Comparison of ENCODE assay signal across 8 cellular contexts in the genomic region with DNA sequence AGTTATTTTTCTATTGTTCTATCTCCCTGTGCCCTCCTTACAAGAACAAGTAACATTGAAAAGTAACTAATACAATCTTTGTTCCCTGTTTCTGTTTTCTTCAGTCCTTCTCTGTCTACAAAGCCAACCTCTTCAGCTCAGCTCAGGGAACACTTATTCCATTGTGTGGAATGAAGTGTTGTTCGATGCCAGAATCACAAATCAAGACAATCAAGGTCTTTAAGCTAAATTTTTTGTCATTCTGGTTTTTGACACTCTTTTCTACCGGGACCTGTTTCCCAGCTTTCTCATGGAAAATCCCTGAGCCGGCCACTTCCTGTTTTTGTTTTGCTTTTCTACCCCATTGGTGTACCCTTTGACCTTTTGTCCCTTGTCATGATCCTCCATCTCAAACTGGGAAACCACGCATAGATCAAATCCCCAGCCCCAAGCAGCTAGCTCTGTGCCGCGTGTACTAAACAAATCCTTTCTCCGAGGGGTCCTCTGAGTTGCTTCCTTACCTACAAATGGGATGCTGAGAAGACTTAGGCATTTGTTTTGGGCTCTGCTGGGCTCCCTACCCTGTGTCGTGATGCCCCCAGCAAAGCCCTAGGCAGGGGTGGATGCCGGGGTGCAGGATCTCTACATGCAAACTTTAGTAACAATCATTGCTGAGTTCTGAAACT.
A peak's percentile ranks its signal among the peaks of the same experiment; 100 is the strongest.
DNase-seq lines count a peak whose midpoint lies in the region; ATAC-seq and TF ChIP-seq lines count a peak whose summit lies in the region.

No MANE protein-coding gene starts in this region.

- H3K4me1 ChIP-seq in ascending aorta (peaks cover 30 to 53% of the 10 kb centered on the region in 2 donors), stomach (peaks cover 28 to 64% (median 47%) of the 10 kb centered on the region in 4 donors)

- TF ChIP-seq CTCF in ascending aorta (IDR thresholded peaks at IDR 0.05) (no peak), stomach (IDR thresholded peaks at IDR 0.05) (no peak)

- DNase-seq in M059J (ENCODE audit: low read depth) (peak; percentile 83), ascending aorta (ENCODE audit: low spot score in 2 of 2) (no peak), kidney glomerular epithelial cell (lab: John Stamatoyannopoulos, UW) (peak; percentile 17), stomach (no peak)

- H3K4me3 ChIP-seq in ascending aorta = no peak overlapping the region
- H3K4me3 ChIP-seq in stomach = no peak overlapping the region

- no peaks in the 10 kb centered on the region for H3K36me3 ChIP-seq in ascending aorta
- no peaks in the 10 kb centered on the region for H3K36me3 ChIP-seq in stomach

- intact Hi-C loops in ascending aorta (cut with DNase I) (no loop called here), stomach (cut with DNase I; ENCODE audit: low total_unique reads) (no loop called here)

- H3K27ac ChIP-seq in ascending aorta (peak overlapping the region; percentile 98 to 99), stomach (peak overlapping the region; percentile 55 to 95 (median 92))

- no peak for TF ChIP-seq EP300 in stomach (IDR thresholded peaks at IDR 0.05)

- no peak for ATAC-seq in HG03378 (IDR thresholded peaks at IDR 0.05; ENCODE audit: unreplicated experiment)
- ATAC-seq in HG02759 (IDR thresholded peaks at IDR 0.05; ENCODE audit: unreplicated experiment) = no peak
- ATAC-seq in GM18873 (IDR thresholded peaks at IDR 0.05; ENCODE audit: low FRiP score, unreplicated experiment) = no peak
- no peak for ATAC-seq in HG02884 (IDR thresholded peaks at IDR 0.05; ENCODE audit: unreplicated experiment)

- TF ChIP-seq POLR2A in stomach (IDR thresholded peaks at IDR 0.05) = no peak

- no peaks in the 10 kb centered on the region for H3K9me3 ChIP-seq in ascending aorta
- no peaks in the 10 kb centered on the region for H3K9me3 ChIP-seq in stomach

- H3K27me3 ChIP-seq in ascending aorta = no peaks in the 10 kb centered on the region
- H3K27me3 ChIP-seq in stomach = no peaks in the 10 kb centered on the region

- WGBS in stomach, 5 donors = 44 to 56% (median 48%) methylated on average over 9 of the region's 9 CpGs

Comparison
In these comparisons a context has a peak if more than half of its experiments do, and no peak if none do; other contexts are left out.
1. DNase-seq: peak in M059J (single experiment) and kidney glomerular epithelial cell (single experiment); none in ascending aorta (0 of 2) and stomach (single experiment).